26 cellular contexts compared by ENCODE assay signal in the genomic region with DNA sequence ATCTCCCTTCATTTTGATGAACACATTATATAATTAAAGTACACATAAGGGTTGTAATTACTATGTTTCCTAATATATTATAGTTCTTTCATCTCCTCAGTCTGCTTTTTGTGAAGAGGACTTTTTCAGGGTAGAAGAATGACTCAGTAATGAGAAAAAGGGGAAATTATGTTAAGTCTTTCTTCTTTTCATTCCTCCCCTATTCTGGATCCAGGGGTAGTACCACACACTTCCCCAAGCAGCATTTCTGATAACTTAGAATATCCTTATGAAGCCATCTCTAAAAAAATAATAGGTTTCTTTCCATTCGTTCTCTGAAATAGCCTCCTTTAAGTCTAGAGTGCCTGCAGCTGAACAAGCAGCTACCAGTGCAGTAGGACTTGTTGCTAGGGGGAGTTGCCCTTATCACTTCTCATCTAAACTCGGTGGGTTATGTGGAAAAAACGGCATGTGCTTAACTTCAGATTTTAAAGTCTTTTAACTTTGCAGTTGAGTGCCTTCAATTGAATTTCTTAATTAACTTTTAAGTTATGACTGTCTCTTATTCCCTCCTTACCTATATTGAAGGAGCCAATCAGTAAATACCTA.
A peak's percentile ranks its signal among the peaks of the same experiment; 100 is the strongest.
DNase-seq lines count a peak whose midpoint lies in the region; ATAC-seq, FAIRE-seq and TF ChIP-seq lines count a peak whose summit lies in the region.
"Had no signal": no experiment of that assay in that cellular context is flagged by ENCODE, and none has a peak within 500 bp of the region (broad histone marks: within the 10 kb centered on the region; RNA-seq: fewer than 3 reads in every experiment).

No MANE protein-coding gene starts in this region.

- TF ChIP-seq POLR2A in tibial nerve (IDR thresholded peaks at IDR 0.05) = no peak

- H3K36me3 Mint-ChIP-seq in memory B cell = peaks cover 5% of the 10 kb centered on the region
- H3K36me3 Mint-ChIP-seq: immature natural killer cell had no signal

- H2AFZ ChIP-seq in OCI-LY7 (ENCODE audit: low read length) = peak overlapping the region; percentile 93

- H3K4me3 Mint-ChIP-seq in memory B cell = peak overlapping the region; percentile 61
- H3K4me3 Mint-ChIP-seq: activated CD4-positive, alpha-beta T cell treated with anti-CD3 and anti-CD28 coated beads, Interleukin-2, amount 10 ng/mL, durations not matched to agents 7 days and 5 days; GM23338; immature natural killer cell; stimulated activated naive CD8-positive, alpha-beta T cell treated with anti-CD3 and anti-CD28 coated beads, Interleukin-15, Interleukin-2, amounts not matched to agents 100 ng/mL and 50 ng/mL, for 24 hours had no signal

- no peaks in the 10 kb centered on the region for H3K36me3 ChIP-seq in OCI-LY7 (ENCODE audit: insufficient read depth, low read length)
- peaks cover 0 to 4% (median 0%) of the 10 kb centered on the region in 3 donors for H3K36me3 ChIP-seq in tibial nerve
- H3K36me3 ChIP-seq in psoas muscle (ENCODE audit: insufficient read depth in 1 of 2, low read depth in 1 of 2) = no peaks in the 10 kb centered on the region
- H3K36me3 ChIP-seq: heart left ventricle, Peyer's patch had no signal

- H3K4me1 ChIP-seq in OCI-LY7 (ENCODE audit: insufficient read depth, low read length, poor library complexity, severe bottlenecking) (peaks cover 42% of the 10 kb centered on the region), tibial nerve (peaks cover 0 to 33% (median 5%) of the 10 kb centered on the region in 4 donors), psoas muscle (no peaks in the 10 kb centered on the region)

- H3K27ac ChIP-seq in OCI-LY7 (ENCODE audit: low read depth, low read length, poor library complexity, severe bottlenecking) (peak overlapping the region; percentile 94), tibial nerve (peak overlapping the region in 2 of 4 donors; percentile 8 to 67), psoas muscle (no peak overlapping the region)
- H3K27ac ChIP-seq: SK-N-MC had no signal

- BruUV-seq in OCI-LY7 (replicated peaks; lab: Mats Ljungman, UMichigan) = no TSS peak

- no peaks in the 10 kb centered on the region for H3K79me2 ChIP-seq in OCI-LY7 (ENCODE audit: insufficient read depth, low read depth, low read length)

- H3K27me3 Mint-ChIP-seq in memory B cell = no peaks in the 10 kb centered on the region
- H3K27me3 Mint-ChIP-seq: activated CD4-positive, alpha-beta T cell treated with anti-CD3 and anti-CD28 coated beads, Interleukin-2, amount 10 ng/mL, durations not matched to agents 7 days and 5 days; stimulated activated naive CD8-positive, alpha-beta T cell treated with anti-CD3 and anti-CD28 coated beads, Interleukin-15, Interleukin-2, amounts not matched to agents 100 ng/mL and 50 ng/mL, for 24 hours had no signal

- ATAC-seq in HG03442 (IDR thresholded peaks at IDR 0.05; ENCODE audit: unreplicated experiment) (peak; percentile 33), memory B cell (ENCODE audit: low read depth) (peak; percentile 59), psoas muscle (no peak)

- intact Hi-C loops in OCI-LY7 (cut with micrococcal nuclease; ENCODE audit: unreplicated experiment) = loop anchor here (1.0 to 5.0 kb wide), 5 partner anchors 43 to 512 kb away; partner anchors contain the start of gene ARHGAP24
- intact Hi-C loops in psoas muscle (cut with DNase I) = no loop called here

- POLR2A ChIA-PET in OCI-LY7 (lab: Charles Lee) = interaction anchor here (0.6 to 2.7 kb wide), 19 partner anchors 8 to 238 kb away, joined by 3 to 12 read pairs (median 4); no protein-coding TSS in a partner anchor

- TF ChIP-seq CTCF in OCI-LY7 (conservative IDR thresholded peaks at IDR 0.05; ENCODE audit: low read length) = no peak
- TF ChIP-seq CTCF in tibial nerve (IDR thresholded peaks at IDR 0.05) = no peak
- no peak for TF ChIP-seq CTCF in psoas muscle (IDR thresholded peaks at IDR 0.05)

- CTCF ChIA-PET in OCI-LY7 (lab: Charles Lee; ENCODE audit: unreplicated experiment) = interaction anchor here (1.4 to 1.8 kb wide), 2 partner anchors 13 to 82 kb away, joined by 4 read pairs; no protein-coding TSS in a partner anchor

- peak overlapping the region; percentile 77 for H3K4me2 ChIP-seq in OCI-LY7 (ENCODE audit: low read length)
- H3K4me2 ChIP-seq: GM23338 had no signal

- H3K27me3 ChIP-seq in tibial nerve (no peaks in the 10 kb centered on the region), psoas muscle (ENCODE audit: insufficient read depth in 3 of 3, low read length in 2 of 3) (no peaks in the 10 kb centered on the region)
- H3K27me3 ChIP-seq: heart left ventricle, Peyer's patch had no signal

- WGBS in tibial nerve, 2 donors = 45 to 53% methylated on average over 3 of the region's 3 CpGs
- 63 to 72% (median 71%) methylated on average over 3 of the region's 3 CpGs for WGBS in psoas muscle, 3 donors

- no peak for TF ChIP-seq EP300 in tibial nerve (IDR thresholded peaks at IDR 0.05)

- peaks cover 2% of the 10 kb centered on the region for H3K9me3 Mint-ChIP-seq in memory B cell
- H3K9me3 Mint-ChIP-seq: stimulated activated naive CD8-positive, alpha-beta T cell treated with anti-CD3 and anti-CD28 coated beads, Interleukin-15, Interleukin-2, amounts not matched to agents 100 ng/mL and 50 ng/mL, for 24 hours had no signal

- FAIRE-seq in GM19239 (lab: Jason Lieb, UNC) (peak; percentile 66), RCC 7860 (lab: Jason Lieb, UNC) (no peak)
- FAIRE-seq: bronchial epithelial cell had no signal

- H4K20me1 ChIP-seq in OCI-LY7 (ENCODE audit: insufficient read depth, low read length) = no peaks in the 10 kb centered on the region

- no peaks in the 10 kb centered on the region for H3K9me2 ChIP-seq in OCI-LY7 (ENCODE audit: insufficient read depth, low read length)

- no peaks in the 10 kb centered on the region for H3K9me3 ChIP-seq in OCI-LY7 (ENCODE audit: low read length)
- H3K9me3 ChIP-seq in tibial nerve = no peaks in the 10 kb centered on the region
- no peaks in the 10 kb centered on the region for H3K9me3 ChIP-seq in psoas muscle
- H3K9me3 ChIP-seq: Peyer's patch had no signal

- H3K27ac Mint-ChIP-seq in memory B cell = peak overlapping the region; percentile 92
- H3K27ac Mint-ChIP-seq: activated CD4-positive, alpha-beta T cell treated with anti-CD3 and anti-CD28 coated beads, Interleukin-2, amount 10 ng/mL, durations not matched to agents 7 days and 5 days; GM23338; immature natural killer cell had no signal

- DNase-seq in GM19239 (ENCODE audit: insufficient read length, low spot score) (no peak), OCI-LY7 (ENCODE audit: low spot score) (peak; percentile 56), memory B cell (ENCODE audit: low spot score in 2 of 2) (no peak), tibial nerve (ENCODE audit: low spot score in 2 of 2) (no peak), NCI-H128 (lab: John Stamatoyannopoulos, UW; ENCODE audit: unreplicated experiment) (no peak), psoas muscle (no peak), RCC 7860 (ENCODE audit: low spot score) (no peak)
- DNase-seq: activated CD4-positive, alpha-beta T cell treated with anti-CD3 and anti-CD28 coated beads, Interleukin-2, amount 10 ng/mL, durations not matched to agents 7 days and 5 days; activated effector memory CD4-positive, alpha-beta T cell treated with anti-CD3 and anti-CD28 coated beads, Interleukin-2, amount 50 U/mL, for 16 hours; cortex of kidney; DMS79 treated with DMSO at 0.1 percent for 48 hours; heart left ventricle; immature natural killer cell; NCI-H1048; NCI-H2107; NCI-H526 treated with DMSO at 0.1 percent for 48 hours; occipital lobe; right cardiac atrium; T-helper 9 cell; trophoblast cell had no signal

- H3K4me3 ChIP-seq in OCI-LY7 (ENCODE audit: low read depth, low read length, poor library complexity, severe bottlenecking) = peak overlapping the region; percentile 53
- no peak overlapping the region for H3K4me3 ChIP-seq in tibial nerve
- H3K4me3 ChIP-seq in psoas muscle = no peak overlapping the region
- H3K4me3 ChIP-seq: GM23338, heart left ventricle, Peyer's patch, SK-N-MC had no signal

- H3K4me1 Mint-ChIP-seq in memory B cell = peaks cover 22% of the 10 kb centered on the region
- H3K4me1 Mint-ChIP-seq: activated CD4-positive, alpha-beta T cell treated with anti-CD3 and anti-CD28 coated beads, Interleukin-2, amount 10 ng/mL, durations not matched to agents 7 days and 5 days; GM23338; immature natural killer cell had no signal

Comparison
In these comparisons a context has a peak if more than half of its experiments do, and no peak if none do; other contexts are left out.
1. ATAC-seq: peak in HG03442 (single experiment) and memory B cell (single experiment); none in psoas muscle (0 of 4).